33 cellular contexts compared by ENCODE assay signal in genomic region chr12:62849398-62849797, GRCh38.
"Had no signal": no experiment of that assay in that cellular context is flagged by ENCODE, and none has a peak within 500 bp of the region (broad histone marks: within the 10 kb centered on the region; RNA-seq: fewer than 3 reads in every experiment).

No MANE protein-coding gene starts in this region.

- H3K27me3 Mint-ChIP-seq: progenitor cell of endocrine pancreas had no signal

- ATAC-seq: left colon; mucosa of descending colon; natural killer cell treated with Interleukin-12 subunit alpha and Interleukin-12 subunit beta and Interleukin-15 and Interleukin-18, amount 100 ng/mL, for 72 hours; right lobe of liver; stimulated activated naive CD8-positive, alpha-beta T cell treated with anti-CD3 and anti-CD28 coated beads, Interleukin-15, amount 100 ng/mL, for 72 hours; upper lobe of right lung had no signal

- H3K4me3 ChIP-seq: coronary artery, esophagus squamous epithelium, lung, mucosa of descending colon, right lobe of liver, suprapubic skin, transverse colon, upper lobe of right lung, uterus had no signal

- H3K4me1 ChIP-seq: esophagus squamous epithelium, right lobe of liver, upper lobe of right lung, uterus had no signal

- DNase-seq: dermis blood vessel endothelial cell; effector memory CD4-positive, alpha-beta T cell; erythroblast; esophagus squamous epithelium; foreskin melanocyte; glutamatergic neuron; hypothalamus; immature natural killer cell; islet precursor cell; kidney glomerular epithelial cell; left colon; mucosa of descending colon; naive B cell; right lobe of liver; small intestine; stimulated activated CD4-positive, alpha-beta T cell treated with anti-CD3 and anti-CD28 coated beads, Interleukin-15, amount 100 ng/mL, for 24 hours; stimulated activated CD4-positive, alpha-beta T cell treated with anti-CD3 and anti-CD28 coated beads, Interleukin-4, amount 100 ng/mL, for 1 hour; stimulated activated CD8-positive, alpha-beta memory T cell treated with anti-CD3 and anti-CD28 coated beads, Interleukin-4, amount 100 ng/mL, for 48 hours; stimulated activated naive CD4-positive, alpha-beta T cell; stimulated activated naive CD8-positive, alpha-beta T cell treated with anti-CD3 and anti-CD28 coated beads, Interleukin-15, amount 100 ng/mL, for 72 hours; transverse colon; upper lobe of right lung; uterus had no signal

- H3K27ac Mint-ChIP-seq: immature natural killer cell; memory B cell; mesothelial cell of epicardium; natural killer cell treated with Interleukin-12 subunit alpha and Interleukin-12 subunit beta and Interleukin-15 and Interleukin-18, amount 100 ng/mL, for 72 hours; progenitor cell of endocrine pancreas; stimulated activated naive CD8-positive, alpha-beta T cell treated with anti-CD3 and anti-CD28 coated beads, Interleukin-15, amount 100 ng/mL, for 72 hours had no signal

- H3K27ac ChIP-seq: coronary artery, esophagus squamous epithelium, neutrophil, parathyroid adenoma, right lobe of liver, suprapubic skin, transverse colon, upper lobe of right lung, uterus had no signal

- H3K36me3 Mint-ChIP-seq: immature natural killer cell; memory B cell; mesothelial cell of epicardium; naive B cell; natural killer cell treated with Interleukin-12 subunit alpha and Interleukin-12 subunit beta and Interleukin-15 and Interleukin-18, amount 100 ng/mL, for 72 hours had no signal

- H3K9me3 Mint-ChIP-seq: memory B cell; mesothelial cell of epicardium; natural killer cell treated with Interleukin-12 subunit alpha and Interleukin-12 subunit beta and Interleukin-15 and Interleukin-18, amount 100 ng/mL, for 72 hours; neural crest cell; stimulated activated naive CD8-positive, alpha-beta T cell treated with anti-CD3 and anti-CD28 coated beads, Interleukin-15, amount 100 ng/mL, for 72 hours had no signal

- H3K4me1 Mint-ChIP-seq: immature natural killer cell; memory B cell; naive B cell; neural crest cell; stimulated activated naive CD8-positive, alpha-beta T cell treated with anti-CD3 and anti-CD28 coated beads, Interleukin-15, amount 100 ng/mL, for 72 hours had no signal

- H3K27me3 ChIP-seq: esophagus squamous epithelium, neutrophil, right lobe of liver, suprapubic skin, transverse colon, upper lobe of right lung, uterus had no signal

- H3K36me3 ChIP-seq: esophagus squamous epithelium, neutrophil, right lobe of liver, suprapubic skin, transverse colon, upper lobe of right lung, uterus had no signal

- H3K4me3 Mint-ChIP-seq: immature natural killer cell; memory B cell; mesothelial cell of epicardium; naive B cell; natural killer cell treated with Interleukin-12 subunit alpha and Interleukin-12 subunit beta and Interleukin-15 and Interleukin-18, amount 100 ng/mL, for 72 hours; neural crest cell; stimulated activated naive CD8-positive, alpha-beta T cell treated with anti-CD3 and anti-CD28 coated beads, Interleukin-15, amount 100 ng/mL, for 72 hours had no signal

- H2AFZ ChIP-seq: parathyroid adenoma had no signal

- H3K9me3 ChIP-seq: esophagus squamous epithelium, mucosa of descending colon, neutrophil, right lobe of liver, suprapubic skin, transverse colon, upper lobe of right lung, uterus had no signal
